16 cellular contexts compared by ENCODE assay signal in the genomic region with DNA sequence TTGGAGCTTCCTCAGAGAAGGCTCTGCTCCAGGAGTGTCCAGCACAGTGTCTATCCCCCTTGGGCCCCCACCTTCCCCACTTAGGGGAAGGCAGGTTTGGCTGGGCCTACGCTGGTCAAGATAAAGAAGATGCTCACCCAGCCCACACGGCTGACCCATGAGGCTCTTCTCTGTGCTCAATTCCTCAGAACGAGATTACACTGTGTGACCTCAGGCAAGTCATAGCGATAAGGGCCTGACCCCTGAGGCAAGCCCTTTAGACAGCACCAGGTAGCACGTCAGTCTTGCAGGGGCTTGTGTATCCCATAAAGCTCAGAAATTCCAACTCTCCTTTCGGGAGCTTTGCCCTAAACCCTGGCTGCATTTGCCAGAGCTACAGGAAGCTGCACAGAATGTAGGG. TPM values are rescaled to one million over a fixed set of nuclear protein-coding genes. Genes with fewer than 3 reads are reported as not detected.
DNase-seq lines count a peak whose midpoint lies in the region; ATAC-seq, FAIRE-seq and TF ChIP-seq lines count a peak whose summit lies in the region.
"Had no signal": no experiment of that assay in that cellular context is flagged by ENCODE, and none has a peak within 500 bp of the region (broad histone marks: within the 10 kb centered on the region; RNA-seq: fewer than 3 reads in every experiment).

No MANE protein-coding gene starts in this region.

- peaks cover 3% of the 10 kb centered on the region for H3K4me1 ChIP-seq in upper lobe of right lung
- H3K4me1 ChIP-seq in kidney (ENCODE audit: control insufficient read depth in 1 of 2, insufficient read depth in 1 of 2, low read depth in 1 of 2, low read length in 2 of 2): no peaks in the 10 kb centered on the region

- H3K9me3 ChIP-seq in upper lobe of right lung (no peaks in the 10 kb centered on the region), kidney (ENCODE audit: control insufficient read depth in 1 of 2, low read length in 2 of 2) (no peaks in the 10 kb centered on the region)

- H3K27me3 Mint-ChIP-seq in natural killer cell treated with Interleukin-12 subunit alpha and Interleukin-12 subunit beta and Interleukin-15 and Interleukin-18, amount 100 ng/mL, for 72 hours: no peaks in the 10 kb centered on the region
- no peaks in the 10 kb centered on the region for H3K27me3 Mint-ChIP-seq in natural killer cell (ENCODE audit: low read depth in 2 of 2)
- no peaks in the 10 kb centered on the region for H3K27me3 Mint-ChIP-seq in activated CD8-positive, alpha-beta T cell treated with anti-CD3 and anti-CD28 coated beads, Interleukin-2, amount 10 ng/mL, durations not matched to agents 7 days and 5 days (ENCODE audit: low read depth)
- H3K27me3 Mint-ChIP-seq in CD14-positive monocyte (ENCODE audit: low read depth in 3 of 3): no peaks in the 10 kb centered on the region

- peak overlapping the region; percentile 28 for H3K4me3 Mint-ChIP-seq in natural killer cell treated with Interleukin-12 subunit alpha and Interleukin-12 subunit beta and Interleukin-15 and Interleukin-18, amount 100 ng/mL, for 72 hours
- H3K4me3 Mint-ChIP-seq in natural killer cell (no peak overlapping the region), CD14-positive monocyte (no peak overlapping the region)
- no peak overlapping the region for H3K4me3 Mint-ChIP-seq in activated CD8-positive, alpha-beta T cell treated with anti-CD3 and anti-CD28 coated beads, Interleukin-2, amount 10 ng/mL, durations not matched to agents 7 days and 5 days
- H3K4me3 Mint-ChIP-seq: H9 had no signal

- peak overlapping the region; percentile 74 to 90 for H3K27ac Mint-ChIP-seq in natural killer cell treated with Interleukin-12 subunit alpha and Interleukin-12 subunit beta and Interleukin-15 and Interleukin-18, amount 100 ng/mL, for 72 hours
- peak overlapping the region in 1 of 2 donors; percentile 60 for H3K27ac Mint-ChIP-seq in natural killer cell
- H3K27ac Mint-ChIP-seq in activated CD8-positive, alpha-beta T cell treated with anti-CD3 and anti-CD28 coated beads, Interleukin-2, amount 10 ng/mL, durations not matched to agents 7 days and 5 days: peak overlapping the region; percentile 24
- peak overlapping the region in 2 of 7 donors; percentile 1 to 57 for H3K27ac Mint-ChIP-seq in CD14-positive monocyte

- DNase-seq in natural killer cell treated with Interleukin-12 subunit alpha and Interleukin-12 subunit beta and Interleukin-15 and Interleukin-18, amount 100 ng/mL, for 72 hours (ENCODE audit: low spot score): no peak
- DNase-seq in natural killer cell (no peak), mesenteric fat pad (ENCODE audit: low spot score) (peak; percentile 39), upper lobe of right lung (peak; percentile 29), RKO (ENCODE audit: low spot score) (no peak), CD14-positive monocyte (ENCODE audit: low spot score) (no peak), kidney (no peak)
- DNase-seq in activated CD8-positive, alpha-beta T cell treated with anti-CD3 and anti-CD28 coated beads, Interleukin-2, amount 10 ng/mL, durations not matched to agents 7 days and 5 days: no peak
- DNase-seq: DMS153, H9, NCI-H1092 treated with DMSO at 0.1 percent for 48 hours, NCI-H1694, NCI-H2107, NCI-H226, NCI-H526 treated with DMSO at 0.1 percent for 48 hours had no signal

- H3K4me1 Mint-ChIP-seq in natural killer cell treated with Interleukin-12 subunit alpha and Interleukin-12 subunit beta and Interleukin-15 and Interleukin-18, amount 100 ng/mL, for 72 hours (ENCODE audit: low read depth in 2 of 2): peaks cover 28 to 32% of the 10 kb centered on the region in 2 donors
- H3K4me1 Mint-ChIP-seq in natural killer cell: peaks cover 19 to 30% of the 10 kb centered on the region in 2 donors
- peaks cover 28% of the 10 kb centered on the region for H3K4me1 Mint-ChIP-seq in activated CD8-positive, alpha-beta T cell treated with anti-CD3 and anti-CD28 coated beads, Interleukin-2, amount 10 ng/mL, durations not matched to agents 7 days and 5 days (ENCODE audit: low read depth)
- H3K4me1 Mint-ChIP-seq in CD14-positive monocyte: peaks cover 20% of the 10 kb centered on the region

- H3K4me3 ChIP-seq in upper lobe of right lung (no peak overlapping the region), kidney (ENCODE audit: low read length in 2 of 2) (no peak overlapping the region)

- no peak for FAIRE-seq in kidney (lab: Jason Lieb, UNC)

- intact Hi-C loops in natural killer cell (cut with micrococcal nuclease) (no loop called here), upper lobe of right lung (cut with DNase I) (no loop called here), CD14-positive monocyte (cut with micrococcal nuclease) (no loop called here), kidney (cut with DNase I) (no loop called here)

- TF ChIP-seq CTCF in natural killer cell (IDR thresholded peaks at IDR 0.05) (no peak), upper lobe of right lung (IDR thresholded peaks at IDR 0.05) (no peak), CD14-positive monocyte (IDR thresholded peaks at IDR 0.05) (no peak), kidney (IDR thresholded peaks at IDR 0.05; ENCODE audit: borderline replicate concordance, extremely low read depth, insufficient read depth) (no peak)

- no peaks in the 10 kb centered on the region for H3K36me3 ChIP-seq in upper lobe of right lung
- H3K36me3 ChIP-seq in kidney (ENCODE audit: control insufficient read depth in 1 of 2, insufficient read depth in 2 of 2, low read length in 2 of 2): no peaks in the 10 kb centered on the region

- no peaks in the 10 kb centered on the region for H3K27me3 ChIP-seq in upper lobe of right lung

- H3K27ac ChIP-seq in upper lobe of right lung: no peak overlapping the region
- H3K27ac ChIP-seq in kidney (ENCODE audit: low read depth in 2 of 2, low read length in 2 of 2): no peak overlapping the region
- H3K27ac ChIP-seq: KMS-11 had no signal

- CTCF ChIA-PET in activated CD8-positive, alpha-beta T cell treated with anti-CD3 and anti-CD28 coated beads, Interleukin-2, amount 10 ng/mL, durations not matched to agents 7 days and 5 days (lab: Charles Lee): interaction anchor here (1.0 to 1.4 kb wide), 2 partner anchors 10 to 42 kb away, joined by 3 read pairs; no protein-coding TSS in a partner anchor

- H3K9ac ChIP-seq in kidney (ENCODE audit: low read length in 2 of 2): no peak overlapping the region
- H3K9ac ChIP-seq: KMS-11 had no signal

- no peaks in the 10 kb centered on the region for H3K9me3 Mint-ChIP-seq in natural killer cell treated with Interleukin-12 subunit alpha and Interleukin-12 subunit beta and Interleukin-15 and Interleukin-18, amount 100 ng/mL, for 72 hours
- H3K9me3 Mint-ChIP-seq in natural killer cell (no peaks in the 10 kb centered on the region), CD14-positive monocyte (no peaks in the 10 kb centered on the region)
- no peaks in the 10 kb centered on the region for H3K9me3 Mint-ChIP-seq in activated CD8-positive, alpha-beta T cell treated with anti-CD3 and anti-CD28 coated beads, Interleukin-2, amount 10 ng/mL, durations not matched to agents 7 days and 5 days (ENCODE audit: insufficient read depth)
- H3K9me3 Mint-ChIP-seq: H9 had no signal

- no peaks in the 10 kb centered on the region for H3K36me3 Mint-ChIP-seq in natural killer cell treated with Interleukin-12 subunit alpha and Interleukin-12 subunit beta and Interleukin-15 and Interleukin-18, amount 100 ng/mL, for 72 hours
- H3K36me3 Mint-ChIP-seq in natural killer cell: no peaks in the 10 kb centered on the region
- no peaks in the 10 kb centered on the region for H3K36me3 Mint-ChIP-seq in activated CD8-positive, alpha-beta T cell treated with anti-CD3 and anti-CD28 coated beads, Interleukin-2, amount 10 ng/mL, durations not matched to agents 7 days and 5 days (ENCODE audit: low read depth)
- H3K36me3 Mint-ChIP-seq in CD14-positive monocyte: peaks cover 21 to 23% of the 10 kb centered on the region in 2 donors

- POLR2A ChIA-PET in activated CD8-positive, alpha-beta T cell treated with anti-CD3 and anti-CD28 coated beads, Interleukin-2, amount 10 ng/mL, durations not matched to agents 7 days and 5 days (lab: Charles Lee): interaction anchor here (1.2 kb wide), 2 partner anchors 31 to 45 kb away, joined by 3 read pairs; no protein-coding TSS in a partner anchor

- ATAC-seq in natural killer cell treated with Interleukin-12 subunit alpha and Interleukin-12 subunit beta and Interleukin-15 and Interleukin-18, amount 100 ng/mL, for 72 hours: no peak
- ATAC-seq in natural killer cell: no peak
- no peak for ATAC-seq in activated CD8-positive, alpha-beta T cell treated with anti-CD3 and anti-CD28 coated beads, Interleukin-2, amount 10 ng/mL, durations not matched to agents 7 days and 5 days
- ATAC-seq in upper lobe of right lung: no peak

RNA-seq across cellular contexts. Expression of gene CORO2A, which starts 32.6 kb away (rescaled TPM):
- total RNA-seq in natural killer cell treated with Interleukin-12 subunit alpha and Interleukin-12 subunit beta and Interleukin-15 and Interleukin-18, amount 100 ng/mL, for 72 hours: 1 to 10 TPM in 1 of 2 donors, under 1 TPM in 1; 0.95 to 1.8 TPM
- total RNA-seq in natural killer cell (1 to 10 TPM; 1.9 to 3.6 (median 2.3) TPM), mesenteric fat pad (2.5 TPM), upper lobe of right lung (20.0 TPM), kidney (5.3 TPM)
- total RNA-seq in activated CD8-positive, alpha-beta T cell treated with anti-CD3 and anti-CD28 coated beads, Interleukin-2, amount 10 ng/mL, durations not matched to agents 7 days and 5 days: 1 to 10 TPM; 9.2 TPM
- polyA plus RNA-seq in CD14-positive monocyte (1 to 10 TPM; 2.1 to 3.5 TPM), kidney (ENCODE audit: insufficient read depth, low read depth, low replicate concordance) (0.90 TPM)

RNA-seq across cellular contexts. Expression of gene TRIM14, which starts 40.8 kb away (rescaled TPM):
- 10 to 100 TPM; 29.4 to 49.0 TPM for total RNA-seq in natural killer cell treated with Interleukin-12 subunit alpha and Interleukin-12 subunit beta and Interleukin-15 and Interleukin-18, amount 100 ng/mL, for 72 hours
- total RNA-seq in natural killer cell (10 to 100 TPM; 45.1 to 66.5 (median 65.3) TPM), mesenteric fat pad (13.8 TPM), upper lobe of right lung (38.7 TPM), kidney (26.3 TPM)
- 10 to 100 TPM; 85.2 to 90.5 TPM for total RNA-seq in activated CD8-positive, alpha-beta T cell treated with anti-CD3 and anti-CD28 coated beads, Interleukin-2, amount 10 ng/mL, durations not matched to agents 7 days and 5 days
- polyA plus RNA-seq in CD14-positive monocyte (10 to 100 TPM; 23.0 to 28.5 TPM), kidney (ENCODE audit: insufficient read depth, low read depth, low replicate concordance) (11.3 TPM)

Comparison
In these comparisons a context has a peak if more than half of its experiments do, and no peak if none do; other contexts are left out.
1. DNase-seq: peak in mesenteric fat pad (single experiment) and upper lobe of right lung (single experiment); none in natural killer cell treated with Interleukin-12 subunit alpha and Interleukin-12 subunit beta and Interleukin-15 and Interleukin-18, amount 100 ng/mL, for 72 hours (single experiment), natural killer cell (single experiment), activated CD8-positive, alpha-beta T cell treated with anti-CD3 and anti-CD28 coated beads, Interleukin-2, amount 10 ng/mL, durations not matched to agents 7 days and 5 days (single experiment), RKO (single experiment), CD14-positive monocyte (single experiment) and kidney (single experiment).